ENCODE assay signal across 1 cellular context in genomic region chr5:126369083-126369482, GRCh38.
TF ChIP-seq lines count a peak whose summit lies in the region.

No MANE protein-coding gene starts in this region.

TF ChIP-seq in HepG2, 621 proteins besides CTCF, POLR2A, EP300 and RAD21:
- TF ChIP-seq PREB (CRISPR knock-in tag; IDR thresholded peaks at IDR 0.05), result no peak
- peak; percentile 90 for TF ChIP-seq ZNF24 (IDR thresholded peaks at IDR 0.05)
